19 cellular contexts compared by ENCODE assay signal in the genomic region with DNA sequence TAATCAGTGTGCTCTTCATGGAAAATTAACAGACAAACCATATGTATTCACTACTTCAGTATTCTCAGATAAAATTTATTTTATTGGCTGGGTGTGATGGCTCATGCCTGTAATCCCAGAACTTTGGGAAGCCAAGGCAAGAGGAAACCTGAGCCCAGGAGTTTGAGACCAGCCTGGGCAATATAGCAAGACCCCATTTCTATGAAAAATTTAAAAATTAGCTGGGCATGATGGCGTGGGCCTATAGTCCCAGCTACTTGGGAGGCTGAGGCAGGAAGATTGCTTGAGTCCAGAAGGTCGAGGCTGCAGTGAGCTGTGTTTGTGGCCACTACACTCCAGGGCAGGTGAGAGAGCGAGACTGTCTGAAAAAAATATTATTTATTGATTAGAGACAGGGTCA. TPM values are rescaled to one million over a fixed set of nuclear protein-coding genes. Genes with fewer than 3 reads are reported as not detected.
DNase-seq lines count a peak whose midpoint lies in the region; ATAC-seq, FAIRE-seq and TF ChIP-seq lines count a peak whose summit lies in the region.
"Had no signal": no experiment of that assay in that cellular context is flagged by ENCODE, and none has a peak within 500 bp of the region (broad histone marks: within the 10 kb centered on the region; RNA-seq: fewer than 3 reads in every experiment).

No MANE protein-coding gene starts in this region.

- TF ChIP-seq CTCF in HepG2 (CRISPR knock-in tag; IDR thresholded peaks at IDR 0.05) (no peak), right lobe of liver (IDR thresholded peaks at IDR 0.05) (no peak), MM.1S (IDR thresholded peaks at IDR 0.05; ENCODE audit: low read length) (no peak), K562 (IDR thresholded peaks at IDR 0.05 in 2 of 3, conservative IDR thresholded peaks at IDR 0.05 in 1 of 3; ENCODE audit: insufficient read depth in 2 of 3, low read depth in 1 of 3, low read length in 3 of 3) (no peak), thyroid gland (IDR thresholded peaks at IDR 0.05) (no peak), nephron progenitor cell (IDR thresholded peaks at IDR 0.05) (no peak)

- H3K9me2 ChIP-seq in MM.1S (replicated peaks; ENCODE audit: insufficient read depth, low read length), result no peaks in the 10 kb centered on the region

- no peaks in the 10 kb centered on the region for H3K9me3 Mint-ChIP-seq in nephron progenitor cell

- intact Hi-C loops in HepG2 (cut with micrococcal nuclease; ENCODE audit: unreplicated experiment), result no loop called here
- intact Hi-C loops in right lobe of liver (cut with DNase I), result no loop called here
- intact Hi-C loops in K562 (cut with micrococcal nuclease), result no loop called here
- intact Hi-C loops in thyroid gland (cut with DNase I), result no loop called here

- H3K4me1 ChIP-seq in HepG2 (ENCODE audit: insufficient read depth, low read length) (peaks cover 20% of the 10 kb centered on the region), right lobe of liver (peaks cover 0 to 26% (median 2%) of the 10 kb centered on the region in 4 donors), MM.1S (ENCODE audit: low read length) (peaks cover 62% of the 10 kb centered on the region), K562 (replicated peaks in 1 of 2; ENCODE audit: control insufficient read depth in 2 of 2, insufficient read depth in 2 of 2, low read length in 2 of 2) (peaks cover 15 to 16% of the 10 kb centered on the region in 2 experiments; a peak in 4 of 5 replicates), thyroid gland (peaks cover 66 to 71% of the 10 kb centered on the region in 2 donors)
- H3K4me1 ChIP-seq: A549, HAP-1 had no signal

- H3K27ac ChIP-seq in HepG2 (ENCODE audit: extremely low read length, insufficient read depth, low read length), result no peak overlapping the region
- H3K27ac ChIP-seq in right lobe of liver, result no peak overlapping the region
- H3K27ac ChIP-seq in MM.1S (ENCODE audit: low read length), result peak overlapping the region; percentile 89; the same call in 1 of the 2 replicates
- H3K27ac ChIP-seq in K562 (ENCODE audit: extremely low read depth, low read depth, low read length), result no peak overlapping the region
- peak overlapping the region; percentile 87 to 90 (median 88) for H3K27ac ChIP-seq in thyroid gland
- H3K27ac ChIP-seq: A549 had no signal

- peaks cover 5% of the 10 kb centered on the region for H3K4me1 Mint-ChIP-seq in nephron progenitor cell

- no peak overlapping the region for H3K27ac Mint-ChIP-seq in nephron progenitor cell

- TF ChIP-seq POLR2A in HepG2 (IDR thresholded peaks at IDR 0.05; ENCODE audit: insufficient read depth in 1 of 2, low read depth in 2 of 2, low read length in 2 of 2) (no peak), right lobe of liver (IDR thresholded peaks at IDR 0.05) (no peak), K562 (conservative IDR thresholded peaks at IDR 0.05) (no peak), thyroid gland (IDR thresholded peaks at IDR 0.05) (no peak)

- no peak overlapping the region for H3K4me3 Mint-ChIP-seq in nephron progenitor cell

- H3K9ac ChIP-seq in HepG2 (ENCODE audit: insufficient read depth, low read depth, low read length) (no peak overlapping the region), MM.1S (ENCODE audit: low read length) (no peak overlapping the region), K562 (ENCODE audit: insufficient read depth in 1 of 2, low read depth in 2 of 2, low read length in 2 of 2) (no peak overlapping the region)
- H3K9ac ChIP-seq: BLaER1 had no signal

- H3K27me3 ChIP-seq in HepG2 (ENCODE audit: control insufficient read depth in 1 of 2, insufficient read depth in 2 of 2, low read length in 2 of 2), result no peaks in the 10 kb centered on the region
- H3K27me3 ChIP-seq in right lobe of liver, result no peaks in the 10 kb centered on the region
- no peaks in the 10 kb centered on the region for H3K27me3 ChIP-seq in MM.1S (replicated peaks; ENCODE audit: insufficient read depth, low read length)
- H3K27me3 ChIP-seq in K562 (ENCODE audit: control insufficient read depth in 2 of 2, insufficient read depth in 2 of 2, low read length in 2 of 2), result no peaks in the 10 kb centered on the region
- H3K27me3 ChIP-seq in thyroid gland, result no peaks in the 10 kb centered on the region
- H3K27me3 ChIP-seq: BLaER1 had no signal

- no peak for TF ChIP-seq EP300 in HepG2 (IDR thresholded peaks at IDR 0.05; ENCODE audit: low read depth in 2 of 2, low read length in 2 of 2)
- TF ChIP-seq EP300 in HepG2 (CRISPR knock-in tag; IDR thresholded peaks at IDR 0.05; ENCODE audit: borderline replicate concordance), result no peak
- no peak for TF ChIP-seq EP300 in K562 (IDR thresholded peaks at IDR 0.05; ENCODE audit: low read length)

- in situ Hi-C loops in HepG2 (cut with HindIII; ENCODE audit: extremely low pct_ligation_motif_present, low pct_unique_long_range_greater_than_20kb), result no loop called here
- in situ Hi-C loops in K562 (cut with MboI), result no loop called here

- H3K36me3 ChIP-seq in HepG2 (replicated peaks in 1 of 2; ENCODE audit: control insufficient read depth in 1 of 2, insufficient read depth in 2 of 2, low read length in 2 of 2), result peaks cover 11 to 25% of the 10 kb centered on the region in 2 experiments; a peak in 3 of 5 replicates
- peaks cover 0 to 8% (median 0%) of the 10 kb centered on the region in 4 donors for H3K36me3 ChIP-seq in right lobe of liver
- no peaks in the 10 kb centered on the region for H3K36me3 ChIP-seq in MM.1S (replicated peaks; ENCODE audit: insufficient read depth, low read length)
- H3K36me3 ChIP-seq in K562 (ENCODE audit: control insufficient read depth, insufficient read depth, low read length), result peaks cover 48% of the 10 kb centered on the region; the same call in 2 of the 3 replicates
- no peaks in the 10 kb centered on the region for H3K36me3 ChIP-seq in thyroid gland

- H4K20me1 ChIP-seq in HepG2 (ENCODE audit: insufficient read depth, low read length) (0 out of 2 replicates have a peak, but pooled peaks cover 5% of the 10 kb centered on the region), MM.1S (ENCODE audit: insufficient read depth, low read length) (no peaks in the 10 kb centered on the region), K562 (replicated peaks; ENCODE audit: control insufficient read depth, insufficient read depth, low read length) (peaks cover 13% of the 10 kb centered on the region)

- H3K27me3 Mint-ChIP-seq in nephron progenitor cell (ENCODE audit: low read depth, poor library complexity), result no peaks in the 10 kb centered on the region

- 98% methylated on average over 3 of the region's 3 CpGs for WGBS in HepG2 (ENCODE audit: low lambda C conversion rate)
- WGBS in right lobe of liver (ENCODE audit: insufficient coverage, low coverage, low lambda C conversion rate, missing lambda C conversion rate), result 94% methylated on average over 2 of the region's 3 CpGs
- WGBS in K562 (ENCODE audit: insufficient coverage, low coverage, missing lambda C conversion rate), result 94% methylated on average over 3 of the region's 3 CpGs
- WGBS in thyroid gland, 2 donors, result 96 to 98% methylated on average over 3 of the region's 3 CpGs

- H3K79me2 ChIP-seq in HepG2 (ENCODE audit: insufficient read depth, low read length) (peaks cover 12% of the 10 kb centered on the region), MM.1S (ENCODE audit: low read length) (peaks cover 69% of the 10 kb centered on the region), K562 (ENCODE audit: control insufficient read depth, insufficient read depth, low read length) (peaks cover 49% of the 10 kb centered on the region)

- POLR2A ChIA-PET in HepG2 (lab: Yijun Ruan, JAX) (no interaction called here), K562 (lab: Yijun Ruan, JAX) (interaction anchor here (0.8 kb wide), 1 partner anchor 45 kb away, joined by 3 read pairs; no protein-coding TSS in a partner anchor)

- no peak for DNase-seq in HepG2 (ENCODE audit: low spot score)
- DNase-seq in right lobe of liver, result no peak
- DNase-seq in MM.1S, result no peak
- DNase-seq in K562 (ENCODE audit: extremely low read depth in 1 of 4, low spot score in 3 of 4), result no peak
- no peak for DNase-seq in thyroid gland
- DNase-seq in GM19239 (ENCODE audit: insufficient read length, low spot score), result no peak
- no peak for DNase-seq in nephron progenitor cell
- DNase-seq: COR-L47; NCI-H1694 treated with DMSO at 0.1 percent for 48 hours; NCI-H510A; NCI-H748 treated with DMSO at 0.1 percent for 48 hours; NK-92 treated with Interleukin-12 subunit alpha and Interleukin-12 subunit beta, amount 100 ng/mL, for 24 hours; OCI-M1; Right ventricle myocardium superior had no signal

- no peak for TF ChIP-seq RAD21 in HepG2 (CRISPR knock-in tag; IDR thresholded peaks at IDR 0.05)
- TF ChIP-seq RAD21 in K562 (CRISPR knock-in tag; conservative IDR thresholded peaks at IDR 0.05 in 1 of 2, IDR thresholded peaks at IDR 0.05 in 1 of 2), result no peak

- no peak for FAIRE-seq in HepG2 (lab: Jason Lieb, UNC)
- FAIRE-seq in K562 (lab: Jason Lieb, UNC), result no peak
- no peak for FAIRE-seq in GM19239 (lab: Jason Lieb, UNC)
- FAIRE-seq: A549, G401.6 had no signal

- H3K4me2 ChIP-seq in HepG2 (ENCODE audit: low read depth, low read length) (no peak overlapping the region), MM.1S (ENCODE audit: low read depth, low read length) (no peak overlapping the region), K562 (ENCODE audit: insufficient read depth, low read length) (no peak overlapping the region)
- H3K4me2 ChIP-seq: A549, BLaER1 had no signal

- H3K36me3 Mint-ChIP-seq in nephron progenitor cell (ENCODE audit: low read depth), result peaks cover 24% of the 10 kb centered on the region

- ATAC-seq in HepG2 (no peak), right lobe of liver (no peak), K562 (no peak), HG02588 (IDR thresholded peaks at IDR 0.05; ENCODE audit: unreplicated experiment) (no peak)
- ATAC-seq: A549 had no signal

- BruUV-seq in HepG2 (replicated peaks; lab: Mats Ljungman, UMichigan), result no TSS peak
- no TSS peak for BruUV-seq in K562 (replicated peaks; lab: Mats Ljungman, UMichigan)

- no peak overlapping the region for H2AFZ ChIP-seq in HepG2 (ENCODE audit: low read length)
- H2AFZ ChIP-seq in MM.1S (ENCODE audit: low read length), result no peak overlapping the region
- H2AFZ ChIP-seq in K562 (ENCODE audit: low read depth, low read length), result no peak overlapping the region

- H3K9me3 ChIP-seq in HepG2 (ENCODE audit: low read length) (no peaks in the 10 kb centered on the region), right lobe of liver (no peaks in the 10 kb centered on the region), MM.1S (replicated peaks; ENCODE audit: insufficient read depth, low read length) (no peaks in the 10 kb centered on the region), K562 (replicated peaks; ENCODE audit: control insufficient read depth, insufficient read depth, low read depth, low read length) (no peaks in the 10 kb centered on the region), thyroid gland (no peaks in the 10 kb centered on the region)
- H3K9me3 ChIP-seq: A549, BLaER1, HAP-1 had no signal

- no peak overlapping the region for H3K4me3 ChIP-seq in HepG2 (replicated peaks in 1 of 3; ENCODE audit: insufficient read depth in 1 of 3, low read depth in 2 of 3, low read length in 3 of 3)
- H3K4me3 ChIP-seq in right lobe of liver, result no peak overlapping the region
- H3K4me3 ChIP-seq in MM.1S (ENCODE audit: low read length), result no peak overlapping the region
- H3K4me3 ChIP-seq in K562, result no peak overlapping the region
- no peak overlapping the region for H3K4me3 ChIP-seq in thyroid gland (replicated peaks in 1 of 3)
- H3K4me3 ChIP-seq: A549, BLaER1, HAP-1 had no signal

- CTCF ChIA-PET in HepG2 (lab: Yijun Ruan, JAX; ENCODE audit: low intra/inter-chr PET ratio, low total read pairs) (no interaction called here), K562 (lab: Yijun Ruan, JAX; ENCODE audit: low intra/inter-chr PET ratio) (no interaction called here)

- H3F3A ChIP-seq in MM.1S (ENCODE audit: insufficient read depth, low read length), result peaks cover 63% of the 10 kb centered on the region

- no peaks in the 10 kb centered on the region for H3K9me1 ChIP-seq in K562 (ENCODE audit: control insufficient read depth, insufficient read depth, low read length)

RNA-seq across cellular contexts. Expression of a gene that starts 23.4 kb away (rescaled TPM):
- 4.5 and 5.1 TPM in 2 replicates for total RNA-seq in HepG2 (2016; rRNA removed; fragmentation: Illumina TruSeq; extraction: Trizol)
- 3.3 and 4.5 TPM in 2 replicates for total RNA-seq in HepG2 (2016; cell fraction: cytosol; rRNA removed; fragmentation: Illumina TruSeq; extraction: Trizol; ENCODE audit: low read depth)
- 4.9 and 5.3 TPM in 2 replicates for total RNA-seq in HepG2 (2016; cell fraction: insoluble cytoplasmic fraction; rRNA removed; fragmentation: Illumina TruSeq; extraction: Trizol)
- 5.3 and 5.8 TPM in 2 replicates for total RNA-seq in HepG2 (2016; cell fraction: membrane; rRNA removed; fragmentation: Illumina TruSeq; extraction: Trizol)
- 7.6 and 9.7 TPM in 2 replicates for total RNA-seq in HepG2 (2016; cell fraction: nucleus; rRNA removed; fragmentation: Illumina TruSeq; extraction: Trizol)
- 8.9 and 10.2 TPM in 2 replicates for polyA plus RNA-seq in HepG2 (2011; rRNA removed)
- 2.5 and 3.3 TPM in 2 replicates for polyA plus RNA-seq in HepG2 (2011; cell fraction: cytosol; rRNA removed)
- 15.4 and 16.5 TPM in 2 replicates for polyA plus RNA-seq in HepG2 (2011; cell fraction: nucleus; rRNA removed)
- polyA plus RNA-seq in HepG2 (2012), result 6.6 and 9.2 TPM in 2 replicates
- 0.08 and 0.09 TPM in 2 replicates for polyA plus RNA-seq in HepG2 (2016; cell fraction: cytosol; fragmentation: Illumina TruSeq; extraction: Trizol; ENCODE audit: low read depth)
- polyA plus RNA-seq in HepG2 (2016; cell fraction: insoluble cytoplasmic fraction; fragmentation: Illumina TruSeq; extraction: Trizol; ENCODE audit: low read depth), result 1.6 TPM in 2 replicates
- polyA plus RNA-seq in HepG2 (2016; cell fraction: membrane; fragmentation: Illumina TruSeq; extraction: Trizol; ENCODE audit: low read depth), result 0.17 and 0.21 TPM in 2 replicates
- 5.6 and 7.8 TPM in 2 replicates for polyA plus RNA-seq in HepG2 (2016; cell fraction: nucleus; fragmentation: Illumina TruSeq; extraction: Trizol; ENCODE audit: insufficient read depth, low read depth)
- 10.2 and 30.3 TPM in 2 replicates for polyA minus RNA-seq in HepG2 (2011; rRNA and poly(A)+ RNA removed; ENCODE audit: low replicate concordance)
- 6.2 and 13.2 TPM in 2 replicates for polyA minus RNA-seq in HepG2 (2011; cell fraction: cytosol; rRNA and poly(A)+ RNA removed)
- 40.2 and 40.9 TPM in 2 replicates for polyA minus RNA-seq in HepG2 (2011; cell fraction: nucleus; rRNA and poly(A)+ RNA removed)
- 10 to 100 TPM in 4 of 6 experiments, 1 to 10 TPM in 2; 6.5 to 15.7 (median 12.6) TPM for total RNA-seq in right lobe of liver
- total RNA-seq in K562 (2011; cell fraction: chromatin; rRNA removed; ENCODE audit: low replicate concordance), result 11.5 and 33.0 TPM in 2 replicates
- total RNA-seq in K562 (2011; cell fraction: nucleolus; rRNA removed), result 7.8 and 10.5 TPM in 2 replicates
- total RNA-seq in K562 (2011; cell fraction: nucleoplasm; rRNA removed), result 14.4 and 25.6 TPM in 2 replicates
- 3.2 and 3.6 TPM in 2 replicates for total RNA-seq in K562 (2014; rRNA removed)
- 4.5 and 6.1 TPM in 2 replicates for total RNA-seq in K562 (2014; rRNA removed; fragmentation: Illumina TruSeq; extraction: Trizol)
- 2.9 and 3.1 TPM in 2 replicates for total RNA-seq in K562 (2015; rRNA removed; fragmentation: Illumina TruSeq; extraction: Trizol)
- 3.8 TPM in 2 replicates for total RNA-seq in K562 (2021)
- polyA plus RNA-seq in K562 (2011; rRNA removed), result 4.7 and 4.9 TPM in 2 replicates
- polyA plus RNA-seq in K562 (2011; cell fraction: cytosol; rRNA removed), result 0.85 and 1.8 TPM in 2 replicates
- 8.7 and 9.9 TPM in 2 replicates for polyA plus RNA-seq in K562 (2011; cell fraction: nucleus; rRNA removed)
- polyA plus RNA-seq in K562 (2012), result 2.0 and 5.1 TPM in 2 replicates
- polyA plus RNA-seq in K562 (2014; fragmentation: Illumina TruSeq; extraction: Trizol), result 2.4 and 4.8 TPM in 2 replicates
- 1 to 10 TPM; 1.1 to 1.3 TPM for polyA plus RNA-seq in K562 (2014; fragmentation: Nextera tagmentation; extraction: Ambion mirVana)
- 2.0 and 2.8 TPM in 2 replicates for polyA plus RNA-seq in K562 (2014; rRNA removed)
- 10.9 and 15.9 TPM in 2 replicates for polyA minus RNA-seq in K562 (2011; rRNA and poly(A)+ RNA removed)
- polyA minus RNA-seq in K562 (2011; cell fraction: cytosol; rRNA and poly(A)+ RNA removed), result 4.4 and 4.5 TPM in 2 replicates
- polyA minus RNA-seq in K562 (2011; cell fraction: nucleus; rRNA and poly(A)+ RNA removed), result 7.5 and 10.6 TPM in 2 replicates
- total RNA-seq in thyroid gland, result 100 to 1,000 TPM in 1 of 4 donors, 10 to 100 TPM in 3; 47.7 to 125 (median 77.3) TPM

RNA-seq across cellular contexts. Expression of a gene that starts 49.2 kb away (rescaled TPM):
- total RNA-seq in HepG2 (2016; rRNA removed; fragmentation: Illumina TruSeq; extraction: Trizol) (121 and 143 TPM in 2 replicates), right lobe of liver (100 to 1,000 TPM in 5 of 6 experiments, 10 to 100 TPM in 1; 83.1 to 202 (median 116) TPM), K562 (2014; rRNA removed) (50.0 and 63.8 TPM in 2 replicates), K562 (2014; rRNA removed; fragmentation: Illumina TruSeq; extraction: Trizol) (111 and 118 TPM in 2 replicates), K562 (2015; rRNA removed; fragmentation: Illumina TruSeq; extraction: Trizol) (108 and 112 TPM in 2 replicates), K562 (2021) (94.1 and 95.9 TPM in 2 replicates), thyroid gland (100 to 1,000 TPM; 170 to 254 (median 198) TPM)
- total RNA-seq in HepG2 (2016; cell fraction: cytosol; rRNA removed; fragmentation: Illumina TruSeq; extraction: Trizol; ENCODE audit: low read depth), result 42.6 and 60.2 TPM in 2 replicates
- 133 and 156 TPM in 2 replicates for total RNA-seq in HepG2 (2016; cell fraction: insoluble cytoplasmic fraction; rRNA removed; fragmentation: Illumina TruSeq; extraction: Trizol)
- total RNA-seq in HepG2 (2016; cell fraction: membrane; rRNA removed; fragmentation: Illumina TruSeq; extraction: Trizol), result 107 and 116 TPM in 2 replicates
- 95.8 and 110 TPM in 2 replicates for total RNA-seq in HepG2 (2016; cell fraction: nucleus; rRNA removed; fragmentation: Illumina TruSeq; extraction: Trizol)
- polyA plus RNA-seq in HepG2 (2011; rRNA removed) (215 TPM in 2 replicates), K562 (2011; rRNA removed) (128 and 173 TPM in 2 replicates), K562 (2014; fragmentation: Illumina TruSeq; extraction: Trizol) (128 and 132 TPM in 2 replicates), K562 (2014; fragmentation: Nextera tagmentation; extraction: Ambion mirVana) (100 to 1,000 TPM; 368 to 395 TPM), K562 (2014; rRNA removed) (82.7 and 108 TPM in 2 replicates)
- 78.6 and 139 TPM in 2 replicates for polyA plus RNA-seq in HepG2 (2011; cell fraction: cytosol; rRNA removed)
- polyA plus RNA-seq in HepG2 (2011; cell fraction: nucleus; rRNA removed), result 23.8 and 34.6 TPM in 2 replicates
- polyA plus RNA-seq in HepG2 (2012), result 174 and 183 TPM in 2 replicates
- 84.5 and 116 TPM in 2 replicates for polyA plus RNA-seq in HepG2 (2016; cell fraction: cytosol; fragmentation: Illumina TruSeq; extraction: Trizol; ENCODE audit: low read depth)
- polyA plus RNA-seq in HepG2 (2016; cell fraction: insoluble cytoplasmic fraction; fragmentation: Illumina TruSeq; extraction: Trizol; ENCODE audit: low read depth), result 157 and 171 TPM in 2 replicates
- polyA plus RNA-seq in HepG2 (2016; cell fraction: membrane; fragmentation: Illumina TruSeq; extraction: Trizol; ENCODE audit: low read depth), result 138 and 160 TPM in 2 replicates
- polyA plus RNA-seq in HepG2 (2016; cell fraction: nucleus; fragmentation: Illumina TruSeq; extraction: Trizol; ENCODE audit: insufficient read depth, low read depth), result 222 and 234 TPM in 2 replicates
- polyA minus RNA-seq in HepG2 (2011; rRNA and poly(A)+ RNA removed; ENCODE audit: low replicate concordance), result 128 and 158 TPM in 2 replicates
- 39.6 and 40.0 TPM in 2 replicates for polyA minus RNA-seq in HepG2 (2011; cell fraction: cytosol; rRNA and poly(A)+ RNA removed)
- polyA minus RNA-seq in HepG2 (2011; cell fraction: nucleus; rRNA and poly(A)+ RNA removed), result 19.4 and 38.8 TPM in 2 replicates
- 118 and 124 TPM in 2 replicates for total RNA-seq in K562 (2011; cell fraction: chromatin; rRNA removed; ENCODE audit: low replicate concordance)
- total RNA-seq in K562 (2011; cell fraction: nucleolus; rRNA removed), result 113 and 119 TPM in 2 replicates
- total RNA-seq in K562 (2011; cell fraction: nucleoplasm; rRNA removed), result 146 and 237 TPM in 2 replicates
- polyA plus RNA-seq in K562 (2011; cell fraction: cytosol; rRNA removed), result 67.8 and 95.8 TPM in 2 replicates
- polyA plus RNA-seq in K562 (2011; cell fraction: nucleus; rRNA removed), result 83.5 and 94.0 TPM in 2 replicates
- polyA plus RNA-seq in K562 (2012), result 159 and 359 TPM in 2 replicates
- polyA minus RNA-seq in K562 (2011; rRNA and poly(A)+ RNA removed), result 81.0 and 108 TPM in 2 replicates
- 20.7 and 53.3 TPM in 2 replicates for polyA minus RNA-seq in K562 (2011; cell fraction: cytosol; rRNA and poly(A)+ RNA removed)
- 28.9 and 30.8 TPM in 2 replicates for polyA minus RNA-seq in K562 (2011; cell fraction: nucleus; rRNA and poly(A)+ RNA removed)

Comparison
In these comparisons a context has a peak if more than half of its experiments do, and no peak if none do; other contexts are left out.
1. H3K27ac ChIP-seq: peak in MM.1S (single experiment) and thyroid gland (3 of 3); none in HepG2 (single experiment), right lobe of liver (0 of 3) and K562 (single experiment).